In genomic region chr6:10720960-10721849, GRCh38 we compare ENCODE assay signal across 6 cellular contexts. TPM values are rescaled to one million over a fixed set of nuclear protein-coding genes. Genes with fewer than 3 reads are reported as not detected.
DNase-seq lines count a peak whose midpoint lies in the region; ATAC-seq and TF ChIP-seq lines count a peak whose summit lies in the region.
"Not testable (repeated sequence)": the region's sequence is repeated elsewhere in the genome, so short reads cannot be mapped to it uniquely, and the experiment has no call there.

No MANE protein-coding gene starts in this region.

- 67 to 69% methylated on average over 14 to 17 of the region's 17 CpGs for WGBS in body of pancreas, 2 donors

- H3K4me3 ChIP-seq in AG04450 (ENCODE audit: low read depth, low read length) (peak overlapping the region; percentile 63), body of pancreas (peak overlapping the region in 1 of 2 donors; percentile 21), left ventricle myocardium inferior (peak overlapping the region; percentile 70)

- ATAC-seq in T-cell (replicated peaks in 1 of 4); body of pancreas: not testable (repeated sequence)

- not testable (repeated sequence) for H3K36me3 ChIP-seq in body of pancreas (replicated peaks in 1 of 2; ENCODE audit: insufficient read depth in 1 of 2, low read depth in 2 of 2)
- peaks cover 12% of the 10 kb centered on the region for H3K36me3 ChIP-seq in left ventricle myocardium inferior

- in situ Hi-C loops in KBM-7 (cut with MboI; ENCODE audit: low pct_unique_long_range_greater_than_20kb, low sequenced_read_pairs): not testable (repeated sequence)

- POLR2A ChIA-PET in AG04450 (lab: Yijun Ruan, JAX): interaction anchor here (1.2 to 1.5 kb wide), 2 partner anchors 9 to 27 kb away, joined by 3 read pairs; partner anchors contain the start of genes C6orf52 and PAK1IP1
- POLR2A ChIA-PET in T-cell (lab: Charles Lee): interaction anchor here in 1 of 2 donors (1.2 kb wide), 1 partner anchor 26 kb away, joined by 9 read pairs; the partner anchor contains the start of genes C6orf52 and PAK1IP1

- not testable (repeated sequence) for TF ChIP-seq POLR2A in body of pancreas (IDR thresholded peaks at IDR 0.05)

- not testable (repeated sequence) for H3K27me3 ChIP-seq in AG04450 (ENCODE audit: control insufficient read depth, insufficient read depth, low read length); body of pancreas; left ventricle myocardium inferior (ENCODE audit: low read depth)

- peaks cover 54 to 60% (median 54%) of the 10 kb centered on the region in 3 donors for H3K4me1 Mint-ChIP-seq in T-cell
- peaks cover 26% of the 10 kb centered on the region for H3K4me1 Mint-ChIP-seq in progenitor cell of endocrine pancreas (ENCODE audit: low read depth)

- not testable (repeated sequence) for H3K36me3 Mint-ChIP-seq in T-cell; progenitor cell of endocrine pancreas (ENCODE audit: insufficient read depth)

- not testable (repeated sequence) for TF ChIP-seq CTCF in AG04450 (IDR thresholded peaks at IDR 0.05; ENCODE audit: low read depth, low read length); body of pancreas (IDR thresholded peaks at IDR 0.05); left ventricle myocardium inferior (IDR thresholded peaks at IDR 0.05; ENCODE audit: borderline replicate concordance); progenitor cell of endocrine pancreas (IDR thresholded peaks at IDR 0.05; ENCODE audit: unreplicated experiment)

- H3K4me3 Mint-ChIP-seq in T-cell (peak overlapping the region; percentile 91 to 95 (median 94)), progenitor cell of endocrine pancreas (ENCODE audit: low read depth) (peak overlapping the region; percentile 86)

- H3K9me3 Mint-ChIP-seq in T-cell; progenitor cell of endocrine pancreas (ENCODE audit: low read depth): not testable (repeated sequence)

- H3K4me1 ChIP-seq in body of pancreas (peaks cover 23% of the 10 kb centered on the region), left ventricle myocardium inferior (peaks cover 62% of the 10 kb centered on the region)

- CTCF ChIA-PET in AG04450 (lab: Charles Lee): interaction anchor here (0.6 to 1.4 kb wide), 5 partner anchors 26 to 242 kb away, joined by 3 to 5 read pairs (median 4); partner anchors contain the start of gene PAK1IP1
- CTCF ChIA-PET in T-cell (lab: Charles Lee): interaction anchor here (0.6 to 2.9 kb wide), 6 partner anchors 25 to 38 kb away, joined by 3 to 11 read pairs (median 4); partner anchors contain the start of genes C6orf52 (in 1 of the 2), PAK1IP1 (in 1 of the 2) and TMEM14B (in 1 of the 2)

- DNase-seq in AG04450 (ENCODE audit: low read depth, low spot score); left ventricle myocardium inferior; progenitor cell of endocrine pancreas (ENCODE audit: low spot score, unreplicated experiment): not testable (repeated sequence)
- DNase-seq in KBM-7 (peak; percentile 33), T-cell (peak in 9 of 34 experiments; percentile 8 to 37 (median 18)), body of pancreas (peak; percentile 16 to 27 (median 17))

- H3K27me3 Mint-ChIP-seq in T-cell, progenitor cell of endocrine pancreas: not testable (repeated sequence)

- intact Hi-C loops in body of pancreas (cut with DNase I); left ventricle myocardium inferior (cut with micrococcal nuclease): not testable (repeated sequence)

- H3K27ac ChIP-seq in AG04450 (ENCODE audit: low read depth, low read length): not testable (repeated sequence)
- H3K27ac ChIP-seq in body of pancreas (peak overlapping the region; percentile 53 to 77 (median 62)), left ventricle myocardium inferior (replicated peaks) (peak overlapping the region; percentile 90)

- peak overlapping the region; percentile 93 to 95 for H3K27ac Mint-ChIP-seq in T-cell
- not testable (repeated sequence) for H3K27ac Mint-ChIP-seq in progenitor cell of endocrine pancreas

- H3K9me3 ChIP-seq in AG04450 (ENCODE audit: control insufficient read depth, insufficient read depth, low read length); body of pancreas; left ventricle myocardium inferior (replicated peaks): not testable (repeated sequence)

RNA-seq across cellular contexts. Expression of gene TMEM14C, which starts 1.7 kb away (rescaled TPM):
- 284 and 385 TPM in 2 replicates for polyA plus RNA-seq in AG04450 (2011; rRNA removed)
- 91.9 and 92.2 TPM in 2 replicates for polyA minus RNA-seq in AG04450 (2011; rRNA and poly(A)+ RNA removed)
- 10 to 100 TPM; 14.8 to 45.2 (median 33.8) TPM for total RNA-seq in T-cell
- total RNA-seq in body of pancreas: 10 to 100 TPM; 31.6 to 61.0 TPM
- 132 TPM for total RNA-seq in left ventricle myocardium inferior
- 63.2 and 63.6 TPM in 2 replicates for total RNA-seq in progenitor cell of endocrine pancreas

RNA-seq across cellular contexts. Expression of gene TMEM14B, which starts 26.4 kb away (rescaled TPM):
- 104 and 148 TPM in 2 replicates for polyA plus RNA-seq in AG04450 (2011; rRNA removed)
- polyA minus RNA-seq in AG04450 (2011; rRNA and poly(A)+ RNA removed): 30.5 and 34.9 TPM in 2 replicates
- total RNA-seq in T-cell: 10 to 100 TPM; 45.4 to 74.2 (median 68.0) TPM
- total RNA-seq in body of pancreas: 10 to 100 TPM; 49.3 to 49.4 TPM
- 118 TPM for total RNA-seq in left ventricle myocardium inferior
- 52.7 and 56.2 TPM in 2 replicates for total RNA-seq in progenitor cell of endocrine pancreas

RNA-seq across cellular contexts. Expression of gene PAK1IP1, which starts 26.4 kb away (rescaled TPM):
- polyA plus RNA-seq in AG04450 (2011; rRNA removed): 18.7 and 24.2 TPM in 2 replicates
- 6.9 and 9.8 TPM in 2 replicates for polyA minus RNA-seq in AG04450 (2011; rRNA and poly(A)+ RNA removed)
- 10 to 100 TPM in 1 of 5 donors, 1 to 10 TPM in 4; 5.2 to 10.2 (median 7.4) TPM for total RNA-seq in T-cell
- total RNA-seq in body of pancreas: 1 to 10 TPM; 2.1 to 8.6 TPM
- 11.2 TPM for total RNA-seq in left ventricle myocardium inferior
- 12.9 and 14.1 TPM in 2 replicates for total RNA-seq in progenitor cell of endocrine pancreas

RNA-seq across cellular contexts. Expression of gene C6orf52, which starts 26.8 kb away (rescaled TPM):
- polyA plus RNA-seq in AG04450 (2011; rRNA removed): 0.63 and 0.74 TPM in 2 replicates
- not detected in 2 replicates for polyA minus RNA-seq in AG04450 (2011; rRNA and poly(A)+ RNA removed)
- 1 to 10 TPM in 3 of 5 donors, not detected in 2; 1.1 to 1.7 (median 1.5) TPM for total RNA-seq in T-cell
- total RNA-seq in body of pancreas: not detected
- 1.5 TPM for total RNA-seq in left ventricle myocardium inferior
- 3.5 and 4.8 TPM in 2 replicates for total RNA-seq in progenitor cell of endocrine pancreas
